18 cellular contexts compared by ENCODE assay signal in genomic region chr6:166582258-166582657, GRCh38.
"Had no signal": no experiment of that assay in that cellular context is flagged by ENCODE, and none has a peak within 500 bp of the region (broad histone marks: within the 10 kb centered on the region; RNA-seq: fewer than 3 reads in every experiment).

No MANE protein-coding gene starts in this region.

- H3K27me3 Mint-ChIP-seq: activated CD4-positive, alpha-beta T cell treated with anti-CD3 and anti-CD28 coated beads, Interleukin-2, amount 10 ng/mL, durations not matched to agents 7 days and 5 days; activated naive CD8-positive, alpha-beta T cell treated with anti-CD3 and anti-CD28 coated beads, Interleukin-2, amount 10 ng/mL, durations not matched to agents 7 days and 5 days; progenitor cell of endocrine pancreas had no signal

- H3K4me1 Mint-ChIP-seq: endodermal cell had no signal

- H3K36me3 ChIP-seq: right atrium auricular region, transverse colon had no signal

- H3K27me3 ChIP-seq: right atrium auricular region, transverse colon had no signal

- H3K4me2 ChIP-seq: smooth muscle cell had no signal

- H3K4me3 ChIP-seq: right atrium auricular region, smooth muscle cell, transverse colon had no signal

- H3K4me3 Mint-ChIP-seq: activated CD4-positive, alpha-beta T cell treated with anti-CD3 and anti-CD28 coated beads, Interleukin-2, amount 10 ng/mL, durations not matched to agents 7 days and 5 days; activated naive CD8-positive, alpha-beta T cell treated with anti-CD3 and anti-CD28 coated beads, Interleukin-2, amount 10 ng/mL, durations not matched to agents 7 days and 5 days; activated T-helper 1 cell treated with anti-CD3 and anti-CD28 coated beads, Interleukin-12 subunit alpha, Interleukin-12 subunit beta, Interleukin-2, Interleukin-4 antibody, amounts not matched to agents 30 ng/mL and 10 ng/mL and 1 ng/mL, durations not matched to agents 14 hours and 24 hours and 36 hours; endodermal cell; nephron had no signal

- H3K27ac Mint-ChIP-seq: activated CD4-positive, alpha-beta T cell treated with anti-CD3 and anti-CD28 coated beads, Interleukin-2, amount 10 ng/mL, durations not matched to agents 7 days and 5 days; activated naive CD8-positive, alpha-beta T cell treated with anti-CD3 and anti-CD28 coated beads, Interleukin-2, amount 10 ng/mL, durations not matched to agents 7 days and 5 days; activated T-helper 1 cell treated with anti-CD3 and anti-CD28 coated beads, Interleukin-12 subunit alpha, Interleukin-12 subunit beta, Interleukin-2, Interleukin-4 antibody, amounts not matched to agents 30 ng/mL and 10 ng/mL and 1 ng/mL, durations not matched to agents 14 hours and 24 hours and 36 hours; endodermal cell; nephron; progenitor cell of endocrine pancreas had no signal

- H3K9me3 ChIP-seq: right atrium auricular region, transverse colon had no signal

- H3K9me3 Mint-ChIP-seq: activated CD4-positive, alpha-beta T cell treated with anti-CD3 and anti-CD28 coated beads, Interleukin-2, amount 10 ng/mL, durations not matched to agents 7 days and 5 days; activated naive CD8-positive, alpha-beta T cell treated with anti-CD3 and anti-CD28 coated beads, Interleukin-2, amount 10 ng/mL, durations not matched to agents 7 days and 5 days; activated T-helper 1 cell treated with anti-CD3 and anti-CD28 coated beads, Interleukin-12 subunit alpha, Interleukin-12 subunit beta, Interleukin-2, Interleukin-4 antibody, amounts not matched to agents 30 ng/mL and 10 ng/mL and 1 ng/mL, durations not matched to agents 14 hours and 24 hours and 36 hours; nephron had no signal

- DNase-seq: activated CD4-positive, alpha-beta T cell treated with anti-CD3 and anti-CD28 coated beads, Interleukin-2, amount 10 ng/mL, durations not matched to agents 7 days and 5 days; activated CD4-positive, CD25-positive, alpha-beta regulatory T cell; activated CD8-positive, alpha-beta memory T cell treated with anti-CD3 and anti-CD28 coated beads, Interleukin-2, amount 50 U/mL, for 48 hours; activated naive CD4-positive, alpha-beta T cell; activated naive CD8-positive, alpha-beta T cell treated with anti-CD3 and anti-CD28 coated beads, Interleukin-2, amount 10 ng/mL, durations not matched to agents 7 days and 5 days; mesendoderm; stimulated activated CD4-positive, alpha-beta T cell treated with anti-CD3 and anti-CD28 coated beads, Interleukin-4, amount 100 ng/mL, for 4 hours; stimulated activated CD8-positive, alpha-beta memory T cell treated with anti-CD3 and anti-CD28 coated beads, Interleukin-4, amount 100 ng/mL, for 48 hours; stimulated activated naive CD4-positive, alpha-beta T cell treated with Interleukin-2 at 50 U/mL for 16 hours; substantia nigra; T-helper 2 cell; transverse colon had no signal

- H3K27ac ChIP-seq: right atrium auricular region, transverse colon had no signal

- H3K36me3 Mint-ChIP-seq: activated naive CD8-positive, alpha-beta T cell treated with anti-CD3 and anti-CD28 coated beads, Interleukin-2, amount 10 ng/mL, durations not matched to agents 7 days and 5 days had no signal
